In the genomic region with DNA sequence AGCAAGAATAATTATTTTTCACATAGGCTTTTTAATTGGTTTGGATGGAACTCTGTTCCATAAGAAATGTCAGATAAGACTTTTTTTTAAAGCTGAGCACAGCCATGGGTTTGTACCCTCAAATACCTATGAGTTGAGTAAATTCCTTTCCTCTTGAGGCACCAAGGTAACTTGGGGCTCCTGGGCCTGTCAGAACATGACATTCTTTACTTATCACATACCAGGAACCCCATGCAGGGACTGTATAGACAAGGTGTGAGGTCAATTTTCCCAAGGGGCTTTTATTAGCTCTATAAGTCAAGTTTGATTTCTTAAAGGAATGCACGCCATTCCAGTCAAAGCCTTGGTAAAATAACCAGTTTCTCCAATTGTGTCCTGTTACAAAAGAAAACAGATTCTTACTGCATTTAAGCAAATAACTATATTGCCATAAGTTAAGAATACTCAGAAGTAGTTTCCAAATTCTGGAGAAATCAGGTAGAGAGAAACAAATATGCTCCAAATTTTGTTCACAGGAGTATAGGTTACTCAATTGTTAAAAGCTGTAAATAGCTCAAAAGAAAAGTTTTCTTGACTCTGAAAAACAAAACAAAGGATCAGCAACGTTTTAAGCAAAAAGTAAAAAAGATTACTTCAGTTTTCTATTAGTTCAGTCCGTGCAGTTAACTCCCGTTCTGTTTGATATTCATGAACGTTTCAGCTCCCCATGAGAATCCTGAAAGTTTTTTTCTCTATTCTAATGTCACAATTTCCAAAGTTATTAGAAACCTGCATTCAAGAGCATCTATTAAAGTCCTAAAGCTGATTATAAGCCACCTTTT, we compare ENCODE assay signal across 14 cellular contexts.
A peak's percentile ranks its signal among the peaks of the same experiment; 100 is the strongest.
DNase-seq lines count a peak whose midpoint lies in the region; ATAC-seq, FAIRE-seq and TF ChIP-seq lines count a peak whose summit lies in the region.
"Had no signal": no experiment of that assay in that cellular context is flagged by ENCODE, and none has a peak within 500 bp of the region (broad histone marks: within the 10 kb centered on the region; RNA-seq: fewer than 3 reads in every experiment).

No MANE protein-coding gene starts in this region.

- intact Hi-C loops in mammary epithelial cell (cut with micrococcal nuclease) (no loop called here), MCF 10A (cut with micrococcal nuclease) (no loop called here)

- FAIRE-seq in H54 (lab: Jason Lieb, UNC) = no peak

- no peaks in the 10 kb centered on the region for H4K20me1 ChIP-seq in mammary epithelial cell (ENCODE audit: insufficient read depth, low read length)
- H4K20me1 ChIP-seq: BLaER1 treated with 17β-estradiol and CSF1 and Interleukin-3, amounts not matched to agents 10 nM and 100 nM had no signal

- no peaks in the 10 kb centered on the region for H3K36me3 Mint-ChIP-seq in MCF 10A (ENCODE audit: insufficient read depth, unreplicated experiment)
- no peaks in the 10 kb centered on the region for H3K36me3 Mint-ChIP-seq in nephron progenitor cell (ENCODE audit: low read depth)
- H3K36me3 Mint-ChIP-seq: CD4-positive, CD25-positive, alpha-beta regulatory T cell had no signal

- ATAC-seq in RWPE2 (ENCODE audit: low read depth) = 0 out of 3 replicates have a peak, but pooled peaks have one; percentile 36
- ATAC-seq: HCT116 had no signal

- H3K9me3 ChIP-seq in mammary epithelial cell (replicated peaks; ENCODE audit: insufficient read depth, low read length) = no peaks in the 10 kb centered on the region
- H3K9me3 ChIP-seq in RWPE2 (ENCODE audit: severe bottlenecking) = no peaks in the 10 kb centered on the region

- H3K4me1 ChIP-seq in mammary epithelial cell (ENCODE audit: insufficient read depth, low read length) (peaks cover 15% of the 10 kb centered on the region), RWPE2 (ENCODE audit: insufficient read depth, poor library complexity, severe bottlenecking) (peaks cover 29% of the 10 kb centered on the region)

- no peak overlapping the region for H2AFZ ChIP-seq in mammary epithelial cell (ENCODE audit: low read depth, low read length)

- H3K27me3 Mint-ChIP-seq in MCF 10A (ENCODE audit: insufficient read depth, unreplicated experiment) (no peaks in the 10 kb centered on the region), nephron progenitor cell (ENCODE audit: low read depth, poor library complexity) (no peaks in the 10 kb centered on the region)

- H3K27me3 ChIP-seq in mammary epithelial cell (ENCODE audit: insufficient read depth, low read length) (no peaks in the 10 kb centered on the region), RWPE2 (ENCODE audit: insufficient read depth, poor library complexity, severe bottlenecking) (no peaks in the 10 kb centered on the region)
- H3K27me3 ChIP-seq: BLaER1 treated with 17β-estradiol and CSF1 and Interleukin-3, amounts not matched to agents 10 nM and 100 nM had no signal

- H3K36me3 ChIP-seq in mammary epithelial cell (ENCODE audit: insufficient read depth, low read length) (no peaks in the 10 kb centered on the region), RWPE2 (ENCODE audit: low read depth) (no peaks in the 10 kb centered on the region)
- H3K36me3 ChIP-seq: BLaER1 treated with 17β-estradiol and CSF1 and Interleukin-3, amounts not matched to agents 10 nM and 100 nM had no signal

- H3K9ac ChIP-seq in mammary epithelial cell (ENCODE audit: insufficient read depth, low read length) = no peak overlapping the region
- H3K9ac ChIP-seq: BLaER1 treated with 17β-estradiol and CSF1 and Interleukin-3, amounts not matched to agents 10 nM and 100 nM had no signal

- CTCF ChIA-PET in mammary epithelial cell (lab: Charles Lee; ENCODE audit: low non-redundant PET) (no interaction called here), MCF 10A (lab: Yijun Ruan, JAX) (interaction anchor here (1.7 kb wide), 1 partner anchor 276 kb away, joined by 8 read pairs; no protein-coding TSS in a partner anchor)

- TF ChIP-seq CTCF in mammary epithelial cell (conservative IDR thresholded peaks at IDR 0.05 in 1 of 2, IDR thresholded peaks at IDR 0.05 in 1 of 2; ENCODE audit: extremely low read depth in 1 of 2, insufficient read depth in 1 of 2, low read depth in 1 of 2, low read length in 2 of 2) (no peak), MCF 10A (IDR thresholded peaks at IDR 0.05; ENCODE audit: unreplicated experiment) (no peak), RWPE2 (IDR thresholded peaks at IDR 0.05; ENCODE audit: poor library complexity, severe bottlenecking) (no peak), nephron progenitor cell (IDR thresholded peaks at IDR 0.05) (no peak)

- H3K4me1 Mint-ChIP-seq in MCF 10A (ENCODE audit: insufficient read depth, unreplicated experiment) (no peaks in the 10 kb centered on the region), nephron progenitor cell (no peaks in the 10 kb centered on the region)
- H3K4me1 Mint-ChIP-seq: CD4-positive, CD25-positive, alpha-beta regulatory T cell had no signal

- dilution Hi-C loops in mammary epithelial cell (cut with HindIII; ENCODE audit: low sequenced_read_pairs) = no loop called here

- H3K9me3 Mint-ChIP-seq in MCF 10A (ENCODE audit: unreplicated experiment) (no peaks in the 10 kb centered on the region), nephron progenitor cell (peaks cover 59% of the 10 kb centered on the region)

- in situ Hi-C loops in mammary epithelial cell (cut with MboI; ENCODE audit: low sequenced_read_pairs in 2 of 2) = no loop called here

- no peak overlapping the region for H3K27ac ChIP-seq in mammary epithelial cell (ENCODE audit: insufficient read depth, low read depth, low read length)
- peak overlapping the region; percentile 83 for H3K27ac ChIP-seq in RWPE2 (ENCODE audit: poor library complexity, severe bottlenecking)
- peak overlapping the region; percentile 77 for H3K27ac ChIP-seq in epithelial cell of prostate
- H3K27ac ChIP-seq: BLaER1 treated with 17β-estradiol and CSF1 and Interleukin-3, amounts not matched to agents 10 nM and 100 nM had no signal

- DNase-seq in mammary epithelial cell (peak; percentile 44), MCF 10A (ENCODE audit: unreplicated experiment) (no peak), RWPE2 (ENCODE audit: low spot score) (no peak), epithelial cell of prostate (ENCODE audit: low read depth, low spot score) (no peak), nephron progenitor cell (no peak), H54 (ENCODE audit: insufficient read length, low spot score) (no peak)
- no peak for DNase-seq in activated CD8-positive, alpha-beta memory T cell treated with anti-CD3 and anti-CD28 coated beads, Interleukin-2, amount 50 U/mL, for 48 hours
- DNase-seq: ACHN; Calu3; CD4-positive, CD25-positive, alpha-beta regulatory T cell; DND-41; GDM1 had no signal

- no TSS peak for BruUV-seq in mammary epithelial cell (replicated peaks; lab: Mats Ljungman, UMichigan)
- no TSS peak for BruUV-seq in MCF 10A (replicated peaks; lab: Mats Ljungman, UMichigan)

- H3K4me3 Mint-ChIP-seq in MCF 10A (ENCODE audit: unreplicated experiment) = no peak overlapping the region
- no peak overlapping the region for H3K4me3 Mint-ChIP-seq in nephron progenitor cell
- H3K4me3 Mint-ChIP-seq: CD4-positive, CD25-positive, alpha-beta regulatory T cell had no signal

- no peaks in the 10 kb centered on the region for H3K79me2 ChIP-seq in mammary epithelial cell (ENCODE audit: insufficient read depth, low read length)

- no peak overlapping the region for H3K4me2 ChIP-seq in mammary epithelial cell (ENCODE audit: insufficient read depth, low read depth, low read length)
- H3K4me2 ChIP-seq: BLaER1 treated with 17β-estradiol and CSF1 and Interleukin-3, amounts not matched to agents 10 nM and 100 nM had no signal

- TF ChIP-seq POLR2A in H54 (IDR thresholded peaks at IDR 0.05; ENCODE audit: low read depth, low read length) = no peak

- H3K4me3 ChIP-seq in mammary epithelial cell (replicated peaks in 1 of 3; ENCODE audit: insufficient read depth in 1 of 3, low read depth in 2 of 3, low read length in 3 of 3) (no peak overlapping the region), RWPE2 (ENCODE audit: severe bottlenecking) (no peak overlapping the region)
- H3K4me3 ChIP-seq: BLaER1 treated with 17β-estradiol and CSF1 and Interleukin-3, amounts not matched to agents 10 nM and 100 nM had no signal

- WGBS in mammary epithelial cell (ENCODE audit: low coverage, missing lambda C conversion rate) = 94% methylated on average over 5 of the region's 5 CpGs

- no peak overlapping the region for H3K27ac Mint-ChIP-seq in MCF 10A (ENCODE audit: low read depth, unreplicated experiment)
- no peak overlapping the region for H3K27ac Mint-ChIP-seq in nephron progenitor cell
- H3K27ac Mint-ChIP-seq: CD4-positive, CD25-positive, alpha-beta regulatory T cell had no signal

- POLR2A ChIA-PET in MCF 10A (lab: Yijun Ruan, JAX) = interaction anchor here (1.5 kb wide), 1 partner anchor 10 kb away, joined by 4 read pairs; no protein-coding TSS in a partner anchor
